Comparison of ENCODE assay signal across 15 cellular contexts in genomic region chr6:70673601-70674000, GRCh38. TPM values are rescaled to one million over a fixed set of nuclear protein-coding genes. Genes with fewer than 3 reads are reported as not detected.
DNase-seq lines count a peak whose midpoint lies in the region; ATAC-seq, FAIRE-seq and TF ChIP-seq lines count a peak whose summit lies in the region.
"Had no signal": no experiment of that assay in that cellular context is flagged by ENCODE, and none has a peak within 500 bp of the region (broad histone marks: within the 10 kb centered on the region; RNA-seq: fewer than 3 reads in every experiment).

No MANE protein-coding gene starts in this region.

- no peaks in the 10 kb centered on the region for H3K9me1 ChIP-seq in endothelial cell of umbilical vein (replicated peaks; ENCODE audit: control insufficient read depth, extremely low read depth, insufficient read depth, low read length)

- ATAC-seq in activated T-cell treated with anti-CD3 and anti-CD28 coated beads, Interleukin-2, amount 50 U/mL, for 72 hours (replicated peaks in 1 of 2), result peak; percentile 45 to 77
- peak in 1 of 2 donors; percentile 68 for ATAC-seq in gastrocnemius medialis
- no peak for ATAC-seq in naive thymus-derived CD8-positive, alpha-beta T cell
- ATAC-seq in GM19467 (IDR thresholded peaks at IDR 0.05; ENCODE audit: unreplicated experiment), result no peak
- no peak for ATAC-seq in GM18868 (IDR thresholded peaks at IDR 0.05; ENCODE audit: unreplicated experiment)

- H3K4me1 ChIP-seq in SK-N-SH (ENCODE audit: control insufficient read depth in 1 of 2, insufficient read depth in 2 of 2, low read depth in 1 of 2, low read length in 1 of 2) (peaks cover 4 to 5% of the 10 kb centered on the region in 2 experiments; a peak in 3 of 4 replicates), endothelial cell of umbilical vein (ENCODE audit: control insufficient read depth, extremely low read depth, insufficient read depth, low read length) (peaks cover 17% of the 10 kb centered on the region), gastrocnemius medialis (peaks cover 52 to 54% of the 10 kb centered on the region in 2 donors)

- no peaks in the 10 kb centered on the region for H3K27me3 Mint-ChIP-seq in activated T-cell treated with anti-CD3 and anti-CD28 coated beads, Interleukin-2, amount 50 U/mL, for 72 hours (ENCODE audit: low read depth)
- H3K27me3 Mint-ChIP-seq in naive thymus-derived CD8-positive, alpha-beta T cell, result no peaks in the 10 kb centered on the region

- peaks cover 69% of the 10 kb centered on the region for H3K4me1 Mint-ChIP-seq in activated T-cell treated with anti-CD3 and anti-CD28 coated beads, Interleukin-2, amount 50 U/mL, for 72 hours (ENCODE audit: low read depth)
- H3K4me1 Mint-ChIP-seq in naive thymus-derived CD8-positive, alpha-beta T cell, result peaks cover 43 to 74% (median 72%) of the 10 kb centered on the region in 4 donors

- H3K36me3 Mint-ChIP-seq in activated T-cell treated with anti-CD3 and anti-CD28 coated beads, Interleukin-2, amount 50 U/mL, for 72 hours (ENCODE audit: insufficient read depth in 2 of 2), result no peaks in the 10 kb centered on the region
- H3K36me3 Mint-ChIP-seq in naive thymus-derived CD8-positive, alpha-beta T cell, result peaks cover 0 to 3% (median under 1%) of the 10 kb centered on the region in 3 donors

- peak in 1 of 2 donors; percentile 14 for DNase-seq in activated T-cell treated with anti-CD3 and anti-CD28 coated beads, Interleukin-2, amount 50 U/mL, for 72 hours
- DNase-seq in activated T-cell treated with anti-CD3 and anti-CD28 coated beads for 4 hours, result no peak
- no peak for DNase-seq in SK-N-SH
- DNase-seq in endothelial cell of umbilical vein (ENCODE audit: low read depth, low spot score), result peak; percentile 25
- DNase-seq in gastrocnemius medialis, result no peak
- DNase-seq in naive thymus-derived CD8-positive, alpha-beta T cell, result no peak
- DNase-seq: AML-193; esophagus squamous epithelium; NCI-H510A treated with DMSO at 0.1 percent for 48 hours; pancreas; stimulated activated CD4-positive, alpha-beta T cell treated with anti-CD3 and anti-CD28 coated beads, Interleukin-1b, Interleukin-23, amount 100 ng/mL, for 48 hours had no signal

- 100% methylated on average over 1 of the region's 1 CpG for WGBS in SK-N-SH (ENCODE audit: low lambda C conversion rate)

- H3K4me2 ChIP-seq in SK-N-SH (no peak overlapping the region), endothelial cell of umbilical vein (ENCODE audit: insufficient read depth, low read length) (no peak overlapping the region)

- H3K9ac ChIP-seq in SK-N-SH, result no peak overlapping the region
- H3K9ac ChIP-seq in endothelial cell of umbilical vein (replicated peaks; ENCODE audit: extremely low read depth, insufficient read depth, low read length), result no peak overlapping the region

- no peak overlapping the region for H3K4me3 ChIP-seq in SK-N-SH (ENCODE audit: low read depth in 2 of 2, low read length in 1 of 2)
- H3K4me3 ChIP-seq in endothelial cell of umbilical vein (replicated peaks in 1 of 3; ENCODE audit: insufficient read depth in 1 of 3, low read depth in 1 of 3, low read length in 3 of 3), result no peak overlapping the region
- H3K4me3 ChIP-seq in gastrocnemius medialis, result no peak overlapping the region
- H3K4me3 ChIP-seq: esophagus squamous epithelium, pancreas, SJSA1 had no signal

- in situ Hi-C loops in gastrocnemius medialis (cut with MboI; ENCODE audit: low sequenced_read_pairs in 4 of 4), result loop anchor here in 2 of 4 donors (10.0 to 25.0 kb wide), 2 partner anchors 119 to 739 kb away; no protein-coding TSS in a partner anchor

- H3K36me3 ChIP-seq in SK-N-SH (replicated peaks in 1 of 2; ENCODE audit: control insufficient read depth in 1 of 2, insufficient read depth in 2 of 2, low read length in 1 of 2) (no peaks in the 10 kb centered on the region), endothelial cell of umbilical vein (ENCODE audit: control insufficient read depth in 2 of 2, extremely low read depth in 1 of 2, insufficient read depth in 2 of 2, low read length in 2 of 2) (no peaks in the 10 kb centered on the region), gastrocnemius medialis (no peaks in the 10 kb centered on the region)
- H3K36me3 ChIP-seq: esophagus squamous epithelium, pancreas, SJSA1 had no signal

- no peak for TF ChIP-seq POLR2A in endothelial cell of umbilical vein (IDR thresholded peaks at IDR 0.05; ENCODE audit: low read depth, low read length)
- no peak for TF ChIP-seq POLR2A in gastrocnemius medialis (IDR thresholded peaks at IDR 0.05)

- dilution Hi-C loops in endothelial cell of umbilical vein (cut with MboI; ENCODE audit: extremely low pct_ligation_motif_present, low sequenced_read_pairs), result no loop called here

- TF ChIP-seq CTCF in SK-N-SH (IDR thresholded peaks at IDR 0.05) (no peak), endothelial cell of umbilical vein (IDR thresholded peaks at IDR 0.05; ENCODE audit: extremely low read depth in 1 of 2, insufficient read depth in 1 of 2, low read depth in 1 of 2, low read length in 2 of 2) (no peak), gastrocnemius medialis (IDR thresholded peaks at IDR 0.05 in 4 of 5, conservative IDR thresholded peaks at IDR 0.05 in 1 of 5) (no peak)

- BruUV-seq in endothelial cell of umbilical vein (replicated peaks; lab: Mats Ljungman, UMichigan), result no TSS peak

- TF ChIP-seq EP300 in SK-N-SH (IDR thresholded peaks at IDR 0.05; ENCODE audit: borderline replicate concordance in 1 of 2, low read depth in 1 of 2, low read length in 1 of 2), result no peak

- H4K20me1 ChIP-seq in SK-N-SH (ENCODE audit: insufficient read depth) (no peaks in the 10 kb centered on the region; the same call in 1 of the 2 replicates), endothelial cell of umbilical vein (replicated peaks; ENCODE audit: control insufficient read depth, extremely low read depth, insufficient read depth, low read length) (no peaks in the 10 kb centered on the region)

- FAIRE-seq in endothelial cell of umbilical vein (lab: Jason Lieb, UNC), result no peak
- FAIRE-seq: pancreas had no signal

- CTCF ChIA-PET in SK-N-SH (lab: Yijun Ruan, JAX), result interaction anchor here (2.2 kb wide), 1 partner anchor 13 kb away, joined by 16 read pairs; no protein-coding TSS in a partner anchor
- CTCF ChIA-PET in endothelial cell of umbilical vein (lab: Charles Lee), result interaction anchor here (1.7 to 5.8 kb wide), 2 partner anchors 11 to 13 kb away, joined by 7 to 30 read pairs; no protein-coding TSS in a partner anchor

- no peaks in the 10 kb centered on the region for H3K9me2 ChIP-seq in SK-N-SH

- no peak overlapping the region for H3K27ac Mint-ChIP-seq in activated T-cell treated with anti-CD3 and anti-CD28 coated beads, Interleukin-2, amount 50 U/mL, for 72 hours
- H3K27ac Mint-ChIP-seq in naive thymus-derived CD8-positive, alpha-beta T cell, result peak overlapping the region in 4 of 10 donors; percentile 35 to 70 (median 52)
- H3K27ac Mint-ChIP-seq: brain had no signal

- intact Hi-C loops in endothelial cell of umbilical vein (cut with micrococcal nuclease), result no loop called here
- intact Hi-C loops in gastrocnemius medialis (cut with DNase I; ENCODE audit: low total_unique reads), result no loop called here

- H3K27ac ChIP-seq in SK-N-SH (ENCODE audit: low read depth in 2 of 2, low read length in 1 of 2) (no peak overlapping the region), endothelial cell of umbilical vein (ENCODE audit: insufficient read depth, low read depth, low read length) (no peak overlapping the region), gastrocnemius medialis (peak overlapping the region; percentile 42 to 54 (median 50))
- H3K27ac ChIP-seq: esophagus squamous epithelium, pancreas, SJSA1 had no signal

- H2AFZ ChIP-seq in SK-N-SH (ENCODE audit: low read depth) (no peak overlapping the region), endothelial cell of umbilical vein (ENCODE audit: low read depth, low read length) (no peak overlapping the region)

- H3K9me3 Mint-ChIP-seq in activated T-cell treated with anti-CD3 and anti-CD28 coated beads, Interleukin-2, amount 50 U/mL, for 72 hours, result no peaks in the 10 kb centered on the region
- no peaks in the 10 kb centered on the region for H3K9me3 Mint-ChIP-seq in naive thymus-derived CD8-positive, alpha-beta T cell

- peak overlapping the region; percentile 38 to 48 for H3K4me3 Mint-ChIP-seq in activated T-cell treated with anti-CD3 and anti-CD28 coated beads, Interleukin-2, amount 50 U/mL, for 72 hours
- H3K4me3 Mint-ChIP-seq in naive thymus-derived CD8-positive, alpha-beta T cell, result no peak overlapping the region

- H3K79me2 ChIP-seq in SK-N-SH (ENCODE audit: insufficient read depth) (peaks cover 81% of the 10 kb centered on the region), endothelial cell of umbilical vein (ENCODE audit: control insufficient read depth, insufficient read depth, low read length) (peaks cover 65% of the 10 kb centered on the region)

- POLR2A ChIA-PET in SK-N-SH (lab: Yijun Ruan, JAX), result no interaction called here
- POLR2A ChIA-PET in endothelial cell of umbilical vein (lab: Charles Lee), result no interaction called here
- POLR2A ChIA-PET in naive thymus-derived CD8-positive, alpha-beta T cell (lab: Charles Lee), result interaction anchor here (1.2 to 1.3 kb wide), 2 partner anchors 11 to 107 kb away, joined by 3 read pairs; partner anchors contain the start of gene SDHAF4

- H3F3A ChIP-seq in SK-N-SH (replicated peaks; ENCODE audit: insufficient read depth), result no peaks in the 10 kb centered on the region

- TF ChIP-seq RAD21 in SK-N-SH (IDR thresholded peaks at IDR 0.05; ENCODE audit: low read length), result no peak

- no peaks in the 10 kb centered on the region for H3K9me3 ChIP-seq in SK-N-SH
- H3K9me3 ChIP-seq in endothelial cell of umbilical vein (replicated peaks; ENCODE audit: control insufficient read depth, insufficient read depth, low read length), result no peaks in the 10 kb centered on the region
- no peaks in the 10 kb centered on the region for H3K9me3 ChIP-seq in gastrocnemius medialis
- H3K9me3 ChIP-seq: esophagus squamous epithelium, pancreas, SJSA1 had no signal

- no peaks in the 10 kb centered on the region for H3K27me3 ChIP-seq in SK-N-SH (ENCODE audit: insufficient read depth)
- H3K27me3 ChIP-seq in endothelial cell of umbilical vein (ENCODE audit: control insufficient read depth in 2 of 2, insufficient read depth in 2 of 2, low read length in 2 of 2), result no peaks in the 10 kb centered on the region
- H3K27me3 ChIP-seq in gastrocnemius medialis, result no peaks in the 10 kb centered on the region
- H3K27me3 ChIP-seq: esophagus squamous epithelium, pancreas, SJSA1 had no signal

RNA-seq across cellular contexts. Expression of gene SMAP1, which starts 5.9 kb away (rescaled TPM):
- 10 to 100 TPM; 28.9 to 30.9 TPM for total RNA-seq in activated T-cell treated with anti-CD3 and anti-CD28 coated beads, Interleukin-2, amount 50 U/mL, for 72 hours
- polyA plus RNA-seq in SK-N-SH (2012; rRNA removed) (11.9 and 12.6 TPM in 2 replicates), endothelial cell of umbilical vein (13.7 and 14.6 TPM in 2 replicates)
- polyA plus RNA-seq in SK-N-SH (2012; cell fraction: cytosol; rRNA removed), result 14.3 and 15.3 TPM in 2 replicates
- 12.9 and 14.2 TPM in 2 replicates for polyA plus RNA-seq in SK-N-SH (2012; cell fraction: nucleus; rRNA removed)
- total RNA-seq in endothelial cell of umbilical vein (24.6 and 24.7 TPM in 2 replicates), gastrocnemius medialis (10 to 100 TPM; 29.4 to 36.6 (median 35.8) TPM)
- 19.4 and 20.8 TPM in 2 replicates for polyA plus RNA-seq in endothelial cell of umbilical vein (2011; cell fraction: cytosol; rRNA removed)
- 23.9 TPM in 2 replicates for polyA plus RNA-seq in endothelial cell of umbilical vein (2011; cell fraction: nucleus; rRNA removed)
- 20.4 and 25.7 TPM in 2 replicates for polyA plus RNA-seq in endothelial cell of umbilical vein (2012)
- 27.0 and 28.7 TPM in 2 replicates for polyA minus RNA-seq in endothelial cell of umbilical vein
- polyA minus RNA-seq in endothelial cell of umbilical vein (2011; cell fraction: cytosol; rRNA and poly(A)+ RNA removed), result 12.5 TPM
- polyA minus RNA-seq in endothelial cell of umbilical vein (2011; cell fraction: nucleus; rRNA and poly(A)+ RNA removed), result 17.6 and 21.2 TPM in 2 replicates
- 10 to 100 TPM; 23.6 to 26.6 TPM for total RNA-seq in naive thymus-derived CD8-positive, alpha-beta T cell
- polyA plus RNA-seq in naive thymus-derived CD8-positive, alpha-beta T cell, result 10 to 100 TPM; 14.2 to 18.8 (median 16.3) TPM

Comparison
In these comparisons a context has a peak if more than half of its experiments do, and no peak if none do; other contexts are left out.
1. ATAC-seq: peak in activated T-cell treated with anti-CD3 and anti-CD28 coated beads, Interleukin-2, amount 50 U/mL, for 72 hours (2 of 2); none in naive thymus-derived CD8-positive, alpha-beta T cell (0 of 2), GM19467 (single experiment) and GM18868 (single experiment).
2. H3K4me3 Mint-ChIP-seq: peak in activated T-cell treated with anti-CD3 and anti-CD28 coated beads, Interleukin-2, amount 50 U/mL, for 72 hours (2 of 2); none in naive thymus-derived CD8-positive, alpha-beta T cell (0 of 10).
3. H3K27ac ChIP-seq: peak in gastrocnemius medialis (4 of 4); none in SK-N-SH (0 of 2) and endothelial cell of umbilical vein (single experiment).